8 cellular contexts compared by ENCODE assay signal in the genomic region with DNA sequence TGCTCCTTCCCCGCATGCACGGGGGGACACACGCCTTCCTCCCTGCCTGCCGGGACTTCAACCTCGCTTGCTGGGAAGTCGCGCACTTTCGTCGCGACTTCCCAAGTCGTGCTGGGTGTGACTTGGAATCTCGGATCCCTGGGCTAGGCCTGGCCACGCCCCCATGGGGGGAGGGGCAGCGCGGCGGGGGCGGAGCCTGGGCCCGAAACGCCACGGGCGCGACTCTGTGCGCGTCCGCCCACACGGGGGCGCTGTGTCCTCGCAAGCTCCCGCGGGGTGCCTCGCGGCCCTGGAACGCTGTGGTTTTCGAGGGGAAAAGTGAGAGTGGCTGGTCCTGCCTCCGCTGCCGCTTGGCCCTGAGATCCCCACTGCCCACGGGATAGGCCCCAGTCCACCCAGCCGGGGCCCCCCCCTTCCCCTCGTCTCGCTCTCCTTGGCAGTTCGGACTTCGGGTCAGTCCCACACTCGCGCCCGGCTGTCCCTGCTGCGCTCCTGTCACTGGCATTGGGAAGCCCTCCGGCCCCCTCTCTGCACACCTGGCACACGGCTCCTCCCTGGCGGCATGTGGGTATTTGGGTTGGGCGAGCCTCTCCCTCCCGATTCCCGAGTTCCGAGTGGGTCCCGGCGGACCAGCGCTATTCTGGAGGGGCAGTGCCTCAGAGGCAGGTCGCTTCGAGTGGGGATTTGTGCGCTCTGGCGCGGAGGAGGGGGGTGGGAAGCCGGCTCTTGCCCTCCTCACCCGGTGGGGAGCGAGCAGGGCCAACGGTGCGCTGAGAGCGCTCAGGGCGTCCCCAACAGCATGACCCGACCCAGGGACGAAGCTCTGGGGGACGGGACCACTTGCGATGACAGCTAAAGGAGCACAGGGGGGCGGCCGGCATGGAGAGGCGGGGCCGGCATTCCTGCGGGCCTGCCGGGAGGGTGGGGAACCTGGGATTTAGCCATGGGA. TPM values are rescaled to one million over a fixed set of nuclear protein-coding genes. Genes with fewer than 3 reads are reported as not detected.
DNase-seq lines count a peak whose midpoint lies in the region; ATAC-seq and TF ChIP-seq lines count a peak whose summit lies in the region.

No MANE protein-coding gene starts in this region.

- peak; percentile 59 for ATAC-seq in HG02642 (IDR thresholded peaks at IDR 0.05; ENCODE audit: poor library complexity, unreplicated experiment)

- H3K4me3 ChIP-seq in epithelial cell of proximal tubule (ENCODE audit: low read depth, low read length) = peak overlapping the region; percentile 47

- DNase-seq in ELR (ENCODE audit: low read depth) (peak; percentile 89), NCI-H526 treated with DMSO at 0.1 percent for 48 hours (lab: John Stamatoyannopoulos, UW) (peak; percentile 79), epithelial cell of proximal tubule (ENCODE audit: low read depth) (no peak), mucosa of gallbladder (ENCODE audit: low spot score) (peak; percentile 91), RKO (ENCODE audit: low spot score) (no peak)
- DNase-seq in activated T-cell treated with anti-CD3 and anti-CD28 coated beads, Interleukin-2, amount 50 U/mL, for 1 hour = peak; percentile 92
- peak; percentile 77 to 79 for DNase-seq in stimulated activated CD8-positive, alpha-beta memory T cell treated with anti-CD3 and anti-CD28 coated beads, Interleukin-2, amount 100 ng/mL, for 48 hours (ENCODE audit: low read depth in 2 of 2)

- peak; percentile 81 for TF ChIP-seq CTCF in epithelial cell of proximal tubule (conservative IDR thresholded peaks at IDR 0.05; ENCODE audit: low read depth, low read length)

RNA-seq across cellular contexts. Expression of a gene that starts 23.6 kb away (rescaled TPM):
- total RNA-seq in epithelial cell of proximal tubule (150 and 242 TPM in 2 replicates), mucosa of gallbladder (203 TPM)

RNA-seq across cellular contexts. Expression of a gene that starts 47.8 kb away (rescaled TPM):
- total RNA-seq in epithelial cell of proximal tubule (82.7 and 148 TPM in 2 replicates), mucosa of gallbladder (20.6 TPM)

Comparison
In these comparisons a context has a peak if more than half of its experiments do, and no peak if none do; other contexts are left out.
1. DNase-seq: peak in ELR (single experiment), NCI-H526 treated with DMSO at 0.1 percent for 48 hours (single experiment), activated T-cell treated with anti-CD3 and anti-CD28 coated beads, Interleukin-2, amount 50 U/mL, for 1 hour (single experiment), mucosa of gallbladder (single experiment) and stimulated activated CD8-positive, alpha-beta memory T cell treated with anti-CD3 and anti-CD28 coated beads, Interleukin-2, amount 100 ng/mL, for 48 hours (2 of 2); none in epithelial cell of proximal tubule (single experiment) and RKO (single experiment).